ENCODE assay signal across 8 cellular contexts in the genomic region with DNA sequence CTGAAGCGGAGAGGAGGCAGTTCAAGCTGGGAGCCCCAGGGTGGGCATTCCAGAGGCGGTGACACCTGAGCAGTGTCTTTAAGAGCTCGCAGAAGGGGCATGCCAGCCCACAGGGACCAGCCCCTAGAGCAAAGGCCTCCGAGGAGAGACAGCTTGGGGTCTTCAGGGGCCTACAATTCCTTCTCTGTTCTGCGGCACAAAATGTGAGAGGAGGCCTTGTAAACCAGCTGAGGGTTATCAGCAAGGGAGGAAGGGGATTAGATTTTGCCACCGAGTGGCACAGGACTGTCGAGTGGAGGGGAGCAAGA.
A peak's percentile ranks its signal among the peaks of the same experiment; 100 is the strongest.
DNase-seq lines count a peak whose midpoint lies in the region; ATAC-seq and TF ChIP-seq lines count a peak whose summit lies in the region.

No MANE protein-coding gene starts in this region.

- H3K36me3 ChIP-seq in SU-DHL-6 (ENCODE audit: low read length): 0 out of 2 replicates have a peak, but pooled peaks cover 5% of the 10 kb centered on the region
- H3K36me3 ChIP-seq in rectal smooth muscle tissue (ENCODE audit: control insufficient read depth, insufficient read depth, low read length): peaks cover 8% of the 10 kb centered on the region

- peaks cover 15% of the 10 kb centered on the region for H3K4me1 ChIP-seq in rectal smooth muscle tissue (ENCODE audit: control insufficient read depth, insufficient read depth, low read length)

- H3K27me3 ChIP-seq in SU-DHL-6 (ENCODE audit: low read length) (no peaks in the 10 kb centered on the region), rectal smooth muscle tissue (ENCODE audit: control insufficient read depth, insufficient read depth, low read length) (no peaks in the 10 kb centered on the region)

- DNase-seq in fibroblast of mammary gland (ENCODE audit: low read depth): no peak
- DNase-seq in OCI-M1 (lab: John Stamatoyannopoulos, UW): no peak

- H3K79me2 ChIP-seq in SU-DHL-6 (ENCODE audit: insufficient read depth, low read length): peaks cover 26% of the 10 kb centered on the region

- H3K9ac ChIP-seq in SU-DHL-6 (ENCODE audit: low read length) (peak overlapping the region; percentile 84), rectal smooth muscle tissue (ENCODE audit: low read length) (peak overlapping the region; percentile 54)

- TF ChIP-seq CTCF in SU-DHL-6 (IDR thresholded peaks at IDR 0.05; ENCODE audit: insufficient read depth, low read length, poor library complexity, severe bottlenecking): no peak
- TF ChIP-seq CTCF in fibroblast of mammary gland (conservative IDR thresholded peaks at IDR 0.05; ENCODE audit: control insufficient read depth, insufficient read depth, low read depth, low read length): no peak

- no peaks in the 10 kb centered on the region for H3K9me3 ChIP-seq in SU-DHL-6 (ENCODE audit: insufficient read depth, low read length)

- no peak for ATAC-seq in GM21423 (IDR thresholded peaks at IDR 0.05; ENCODE audit: unreplicated experiment)
- ATAC-seq in HG03025 (IDR thresholded peaks at IDR 0.05; ENCODE audit: low FRiP score, unreplicated experiment): no peak
- ATAC-seq in HG03442 (IDR thresholded peaks at IDR 0.05; ENCODE audit: unreplicated experiment): no peak

- peaks cover 21% of the 10 kb centered on the region for H3F3A ChIP-seq in SU-DHL-6 (ENCODE audit: insufficient read depth)

- no peaks in the 10 kb centered on the region for H3K9me2 ChIP-seq in SU-DHL-6 (replicated peaks; ENCODE audit: insufficient read depth, low read length)

- H2AFZ ChIP-seq in SU-DHL-6 (ENCODE audit: low read depth, low read length, severe bottlenecking): peak overlapping the region; percentile 60

- peak overlapping the region; percentile 65 for H3K4me2 ChIP-seq in SU-DHL-6 (ENCODE audit: low read depth, low read length, poor library complexity, severe bottlenecking)

- H3K27ac ChIP-seq in SU-DHL-6 (ENCODE audit: low read depth, low read length) (peak overlapping the region; percentile 53; the same call in 1 of the 2 replicates), rectal smooth muscle tissue (ENCODE audit: low read depth, low read length) (peak overlapping the region; percentile 81)

- H3K4me3 ChIP-seq in GM08714 (ENCODE audit: low read length): peak overlapping the region; percentile 66; the same call in 1 of the 2 replicates
- peak overlapping the region; percentile 68 for H3K4me3 ChIP-seq in SU-DHL-6 (ENCODE audit: insufficient read depth, low read length, poor library complexity, severe bottlenecking)
- peak overlapping the region; percentile 88 for H3K4me3 ChIP-seq in fibroblast of mammary gland (ENCODE audit: control insufficient read depth, low read depth, low read length)
- H3K4me3 ChIP-seq in rectal smooth muscle tissue (ENCODE audit: low read length): peak overlapping the region; percentile 87

- no peaks in the 10 kb centered on the region for H4K20me1 ChIP-seq in SU-DHL-6 (ENCODE audit: low read depth, low read length)
